Comparison of ENCODE assay signal across 9 cellular contexts in genomic region chr11:114168691-114169090, GRCh38.
A peak's percentile ranks its signal among the peaks of the same experiment; 100 is the strongest.
DNase-seq lines count a peak whose midpoint lies in the region; ATAC-seq and TF ChIP-seq lines count a peak whose summit lies in the region.
"Had no signal": no experiment of that assay in that cellular context is flagged by ENCODE, and none has a peak within 500 bp of the region (broad histone marks: within the 10 kb centered on the region; RNA-seq: fewer than 3 reads in every experiment).

No MANE protein-coding gene starts in this region.

- no peak for TF ChIP-seq POLR2A in transverse colon (IDR thresholded peaks at IDR 0.05)

- intact Hi-C loops in transverse colon (cut with DNase I; ENCODE audit: low total_unique reads) = no loop called here

- peak overlapping the region; percentile 20 for H3K9ac ChIP-seq in muscle layer of colon (ENCODE audit: low read length)

- H3K27ac Mint-ChIP-seq in activated naive CD4-positive, alpha-beta T cell treated with anti-CD3 and anti-CD28 coated beads, Interleukin-2, amount 50 U/mL, for 24 hours = peak overlapping the region; percentile 43
- H3K27ac Mint-ChIP-seq in activated naive CD8-positive, alpha-beta T cell treated with anti-CD3 and anti-CD28 coated beads, Interleukin-2, amount 10 ng/mL, durations not matched to agents 7 days and 5 days = peak overlapping the region; percentile 68

- H3K36me3 Mint-ChIP-seq in activated naive CD4-positive, alpha-beta T cell treated with anti-CD3 and anti-CD28 coated beads, Interleukin-2, amount 50 U/mL, for 24 hours = no peaks in the 10 kb centered on the region
- H3K36me3 Mint-ChIP-seq in activated naive CD8-positive, alpha-beta T cell treated with anti-CD3 and anti-CD28 coated beads, Interleukin-2, amount 10 ng/mL, durations not matched to agents 7 days and 5 days = peaks cover 5% of the 10 kb centered on the region

- in situ Hi-C loops in transverse colon (cut with MboI; ENCODE audit: low pct_ligation_motif_present in 1 of 4, low pct_unique_long_range_greater_than_20kb in 1 of 4, low sequenced_read_pairs in 3 of 4) = no loop called here

- no peak overlapping the region for H2AFZ ChIP-seq in osteoblast (ENCODE audit: low read length)

- H3K9me3 ChIP-seq in muscle layer of colon (ENCODE audit: low read length) = no peaks in the 10 kb centered on the region
- H3K9me3 ChIP-seq in transverse colon = no peaks in the 10 kb centered on the region
- no peaks in the 10 kb centered on the region for H3K9me3 ChIP-seq in osteoblast (ENCODE audit: low read depth, low read length)
- H3K9me3 ChIP-seq: SJSA1 had no signal

- no peaks in the 10 kb centered on the region for H3K79me2 ChIP-seq in osteoblast (ENCODE audit: insufficient read depth, low read length)

- TF ChIP-seq EP300 in transverse colon (IDR thresholded peaks at IDR 0.05; ENCODE audit: low read depth) = no peak

- H3K4me3 Mint-ChIP-seq in activated naive CD4-positive, alpha-beta T cell treated with anti-CD3 and anti-CD28 coated beads, Interleukin-2, amount 50 U/mL, for 24 hours = peak overlapping the region; percentile 20
- H3K4me3 Mint-ChIP-seq in activated naive CD8-positive, alpha-beta T cell treated with anti-CD3 and anti-CD28 coated beads, Interleukin-2, amount 10 ng/mL, durations not matched to agents 7 days and 5 days = peak overlapping the region; percentile 54

- WGBS in transverse colon (ENCODE audit: low coverage in 1 of 2), 2 donors = 20 to 29% methylated on average over 1 of the region's 1 CpG

- no peaks in the 10 kb centered on the region for H3K9me3 Mint-ChIP-seq in activated naive CD4-positive, alpha-beta T cell treated with anti-CD3 and anti-CD28 coated beads, Interleukin-2, amount 50 U/mL, for 24 hours
- H3K9me3 Mint-ChIP-seq in activated naive CD8-positive, alpha-beta T cell treated with anti-CD3 and anti-CD28 coated beads, Interleukin-2, amount 10 ng/mL, durations not matched to agents 7 days and 5 days = no peaks in the 10 kb centered on the region

- H3K4me2 ChIP-seq in osteoblast (ENCODE audit: insufficient read depth, low read length) = no peak overlapping the region

- H4K20me1 ChIP-seq in osteoblast (ENCODE audit: insufficient read depth, low read length) = peaks cover 5% of the 10 kb centered on the region

- peaks cover 100% of the 10 kb centered on the region for H3K4me1 ChIP-seq in muscle layer of colon (ENCODE audit: insufficient read depth, low read length)
- peaks cover 95 to 100% (median 97%) of the 10 kb centered on the region in 4 donors for H3K4me1 ChIP-seq in transverse colon
- peaks cover 19% of the 10 kb centered on the region for H3K4me1 ChIP-seq in osteoblast (ENCODE audit: insufficient read depth, low read length)
- H3K4me1 ChIP-seq: SJSA1 had no signal

- no peaks in the 10 kb centered on the region for H3K27me3 ChIP-seq in muscle layer of colon (ENCODE audit: control insufficient read depth in 1 of 2, insufficient read depth in 2 of 2, low read length in 2 of 2)
- no peaks in the 10 kb centered on the region for H3K27me3 ChIP-seq in transverse colon
- H3K27me3 ChIP-seq in osteoblast (ENCODE audit: insufficient read depth, low read length) = peaks cover 88% of the 10 kb centered on the region
- H3K27me3 ChIP-seq: SJSA1 had no signal

- peaks cover 100% of the 10 kb centered on the region for H3K4me1 Mint-ChIP-seq in activated naive CD4-positive, alpha-beta T cell treated with anti-CD3 and anti-CD28 coated beads, Interleukin-2, amount 50 U/mL, for 24 hours
- peaks cover 67% of the 10 kb centered on the region for H3K4me1 Mint-ChIP-seq in activated naive CD8-positive, alpha-beta T cell treated with anti-CD3 and anti-CD28 coated beads, Interleukin-2, amount 10 ng/mL, durations not matched to agents 7 days and 5 days

- H3K36me3 ChIP-seq in muscle layer of colon (ENCODE audit: insufficient read depth, low read length) (no peaks in the 10 kb centered on the region), transverse colon (no peaks in the 10 kb centered on the region), osteoblast (ENCODE audit: insufficient read depth, low read length) (no peaks in the 10 kb centered on the region)
- H3K36me3 ChIP-seq: SJSA1 had no signal

- H3K4me3 ChIP-seq in muscle layer of colon (ENCODE audit: low read depth in 1 of 2, low read length in 2 of 2) (peak overlapping the region in 1 of 2 donors; percentile 21), transverse colon (no peak overlapping the region), osteoblast (ENCODE audit: insufficient read depth, low read length) (no peak overlapping the region)
- H3K4me3 ChIP-seq: SJSA1 had no signal

- H3K27me3 Mint-ChIP-seq in activated naive CD4-positive, alpha-beta T cell treated with anti-CD3 and anti-CD28 coated beads, Interleukin-2, amount 50 U/mL, for 24 hours = no peaks in the 10 kb centered on the region
- H3K27me3 Mint-ChIP-seq in activated naive CD8-positive, alpha-beta T cell treated with anti-CD3 and anti-CD28 coated beads, Interleukin-2, amount 10 ng/mL, durations not matched to agents 7 days and 5 days = no peaks in the 10 kb centered on the region

- DNase-seq in activated naive CD4-positive, alpha-beta T cell treated with Interleukin-2 at 50 U/mL for 16 hours = no peak
- no peak for DNase-seq in activated naive CD8-positive, alpha-beta T cell treated with anti-CD3 and anti-CD28 coated beads, Interleukin-2, amount 10 ng/mL, durations not matched to agents 7 days and 5 days
- DNase-seq in transverse colon (peak; percentile 68), NCI-H2227 (lab: John Stamatoyannopoulos, UW; ENCODE audit: unreplicated experiment) (no peak), osteoblast (ENCODE audit: insufficient read length, low spot score, missing footprints) (no peak), anterior cingulate cortex (lab: John Stamatoyannopoulos, UW) (no peak)

- peak overlapping the region; percentile 98 for H3K27ac ChIP-seq in muscle layer of colon (ENCODE audit: low read depth, low read length)
- H3K27ac ChIP-seq in transverse colon = peak overlapping the region; percentile 94 to 96 (median 96)
- no peak overlapping the region for H3K27ac ChIP-seq in osteoblast (ENCODE audit: low read depth, low read length)
- H3K27ac ChIP-seq: SJSA1 had no signal

- TF ChIP-seq CTCF in transverse colon (IDR thresholded peaks at IDR 0.05) = peak in 1 of 5 experiments; percentile 21
- TF ChIP-seq CTCF in osteoblast (IDR thresholded peaks at IDR 0.05; ENCODE audit: extremely low read depth, low read depth, low read length) = no peak

- POLR2A ChIA-PET in activated naive CD8-positive, alpha-beta T cell treated with anti-CD3 and anti-CD28 coated beads, Interleukin-2, amount 10 ng/mL, durations not matched to agents 7 days and 5 days (lab: Charles Lee) = interaction anchor here (0.6 to 5.0 kb wide), 3 partner anchors 15 to 96 kb away, joined by 3 to 38 read pairs (median 3); no protein-coding TSS in a partner anchor

- peak; percentile 24 for ATAC-seq in activated naive CD8-positive, alpha-beta T cell treated with anti-CD3 and anti-CD28 coated beads, Interleukin-2, amount 10 ng/mL, durations not matched to agents 7 days and 5 days (ENCODE audit: low read depth)
